ENCODE assay signal across 24 cellular contexts in genomic region chr3:54237109-54237508, GRCh38.
"Had no signal": no experiment of that assay in that cellular context is flagged by ENCODE, and none has a peak within 500 bp of the region (broad histone marks: within the 10 kb centered on the region; RNA-seq: fewer than 3 reads in every experiment).

No MANE protein-coding gene starts in this region.

- ATAC-seq: effector memory CD8-positive, alpha-beta T cell; gastrocnemius medialis; heart right ventricle; left cardiac atrium; left lung; left ventricle myocardium superior; lower lobe of right lung; mucosa of descending colon; naive thymus-derived CD4-positive, alpha-beta T cell had no signal

- H3K27me3 ChIP-seq: colonic mucosa, esophagus muscularis mucosa, gastrocnemius medialis, heart right ventricle, left lung had no signal

- H3K4me3 Mint-ChIP-seq: dendritic cell treated with granulocyte-macrophage colony-stimulating factor and Interleukin-4, amounts not matched to agents 40 ng/mL and 50 ng/mL, for 4 days; effector memory CD8-positive, alpha-beta T cell; endodermal cell; mesothelial cell of epicardium; naive thymus-derived CD4-positive, alpha-beta T cell had no signal

- H3K9me3 ChIP-seq: colonic mucosa, esophagus muscularis mucosa, gastrocnemius medialis, heart right ventricle, left lung, lower lobe of right lung, mucosa of descending colon had no signal

- H3K4me1 Mint-ChIP-seq: naive thymus-derived CD4-positive, alpha-beta T cell had no signal

- H3K27ac Mint-ChIP-seq: dendritic cell treated with granulocyte-macrophage colony-stimulating factor and Interleukin-4, amounts not matched to agents 40 ng/mL and 50 ng/mL, for 4 days; effector memory CD8-positive, alpha-beta T cell; endodermal cell; mesothelial cell of epicardium; naive thymus-derived CD4-positive, alpha-beta T cell had no signal

- H3K9me3 Mint-ChIP-seq: dendritic cell treated with granulocyte-macrophage colony-stimulating factor and Interleukin-4, amounts not matched to agents 40 ng/mL and 50 ng/mL, for 4 days had no signal

- H3K36me3 Mint-ChIP-seq: mesothelial cell of epicardium; naive thymus-derived CD4-positive, alpha-beta T cell had no signal

- H3K27ac ChIP-seq: colonic mucosa, epithelial cell of prostate, esophagus muscularis mucosa, gastrocnemius medialis, heart right ventricle, left lung, lower lobe of right lung had no signal

- H3K36me3 ChIP-seq: colonic mucosa, esophagus muscularis mucosa, gastrocnemius medialis, heart right ventricle, left lung, lower lobe of right lung had no signal

- H3K4me3 ChIP-seq: colonic mucosa, esophagus muscularis mucosa, gastrocnemius medialis, heart right ventricle, left lung, lower lobe of right lung, mucosa of descending colon had no signal

- DNase-seq: colonic mucosa; cortex of kidney; effector CD8-positive, alpha-beta T cell; effector memory CD8-positive, alpha-beta T cell; endodermal cell; erythroblast; foreskin fibroblast; foreskin melanocyte; gastrocnemius medialis; glutamatergic neuron; head of caudate nucleus; heart right ventricle; hippocampal formation; left cardiac atrium; left lung; left ventricle myocardium superior; lower lobe of right lung; mesenchymal stem cell; mucosa of descending colon; naive thymus-derived CD4-positive, alpha-beta T cell had no signal

- H3K4me1 ChIP-seq: colonic mucosa, esophagus muscularis mucosa, left lung, lower lobe of right lung had no signal
